Comparison of ENCODE assay signal across 8 cellular contexts in the genomic region with DNA sequence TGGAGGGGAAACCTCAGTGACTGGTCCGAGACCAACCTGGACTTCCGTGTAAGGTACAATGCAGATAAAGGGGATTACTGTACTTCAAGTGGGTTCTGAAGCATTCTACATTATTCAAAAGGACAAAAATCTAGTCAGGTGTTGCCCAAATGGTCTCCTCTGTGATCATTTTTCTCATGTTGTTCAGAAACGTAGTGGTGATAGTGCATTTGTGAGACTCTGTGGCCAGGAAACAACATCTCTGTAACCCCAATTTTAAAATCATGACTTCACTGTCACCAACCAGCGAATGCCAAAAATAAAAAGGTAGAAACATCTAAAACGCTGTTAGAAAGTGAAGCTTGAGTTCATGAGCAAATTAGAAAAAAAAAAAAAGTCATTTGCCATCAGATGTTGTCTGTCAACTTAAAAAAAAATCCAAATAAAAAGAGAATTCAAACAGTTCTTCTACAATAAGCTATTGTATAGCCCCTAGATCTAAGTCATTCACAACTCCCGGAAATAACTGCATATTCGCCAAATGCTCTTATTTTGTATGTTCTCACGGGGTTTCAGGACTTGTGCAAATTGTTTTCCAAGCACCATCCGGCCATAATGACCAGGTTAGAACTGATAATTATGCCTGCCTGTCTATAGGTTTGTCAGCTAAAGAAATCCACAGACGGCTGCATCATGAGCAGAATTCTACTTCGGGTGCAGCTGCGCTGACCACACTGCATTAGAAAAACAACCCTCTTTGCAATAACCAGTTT.
DNase-seq lines count a peak whose midpoint lies in the region; ATAC-seq and TF ChIP-seq lines count a peak whose summit lies in the region.

No MANE protein-coding gene starts in this region.

- peak; percentile 62 for ATAC-seq in GM21619 (IDR thresholded peaks at IDR 0.05; ENCODE audit: unreplicated experiment)

- H3K27me3 ChIP-seq in Karpas-422 (ENCODE audit: low read length) = no peaks in the 10 kb centered on the region
- H3K27me3 ChIP-seq in tibial artery = no peaks in the 10 kb centered on the region

- TF ChIP-seq CTCF in GM12875 (IDR thresholded peaks at IDR 0.05; ENCODE audit: borderline replicate concordance, insufficient read depth, low read depth, low read length) (no peak), tibial artery (IDR thresholded peaks at IDR 0.05) (no peak)

- H3K79me2 ChIP-seq in Karpas-422 (ENCODE audit: low read length) = no peaks in the 10 kb centered on the region

- H3K9ac ChIP-seq in Karpas-422 (ENCODE audit: low read length) = no peak overlapping the region

- peak overlapping the region; percentile 24 for H3K4me3 ChIP-seq in GM12875 (ENCODE audit: low read depth, low read length)
- H3K4me3 ChIP-seq in Karpas-422 (ENCODE audit: low read length) = no peak overlapping the region
- no peak overlapping the region for H3K4me3 ChIP-seq in tibial artery

- intact Hi-C loops in tibial artery (cut with DNase I; ENCODE audit: low total_unique reads) = no loop called here

- no peak overlapping the region for H3K4me2 ChIP-seq in Karpas-422 (ENCODE audit: low read depth, low read length, poor library complexity, severe bottlenecking)

- 0 out of 2 replicates have a peak overlapping the region, but pooled peaks have one; percentile 52 for H2AFZ ChIP-seq in Karpas-422 (ENCODE audit: low read length)

- H3K27ac ChIP-seq in Karpas-422 (ENCODE audit: low read length) (no peak overlapping the region), tibial artery (no peak overlapping the region)

- H3K4me1 ChIP-seq in Karpas-422 (ENCODE audit: low read length) (no peaks in the 10 kb centered on the region), tibial artery (peaks cover 0 to 15% (median 2%) of the 10 kb centered on the region in 4 donors)

- H3K36me3 ChIP-seq in Karpas-422 (ENCODE audit: insufficient read depth, low read length) = no peaks in the 10 kb centered on the region
- H3K36me3 ChIP-seq in tibial artery = no peaks in the 10 kb centered on the region

- H3K9me2 ChIP-seq in Karpas-422 (replicated peaks; ENCODE audit: insufficient read depth, low read length) = no peaks in the 10 kb centered on the region

- H3K9me3 ChIP-seq in Karpas-422 (ENCODE audit: low read length) (no peaks in the 10 kb centered on the region), tibial artery (no peaks in the 10 kb centered on the region)

- DNase-seq in Karpas-422 = no peak
- DNase-seq in inferior parietal cortex (ENCODE audit: extremely low spot score) = peak; percentile 37
- DNase-seq in NCI-H2029 treated with DMSO at 0.1 percent for 48 hours (lab: John Stamatoyannopoulos, UW) = no peak
- no peak for DNase-seq in NCI-H2196 treated with DMSO at 0.1 percent for 48 hours (lab: John Stamatoyannopoulos, UW; ENCODE audit: unreplicated experiment)
- DNase-seq in H4 (ENCODE audit: low spot score) = no peak
- no peak for DNase-seq in tibial artery

- no peaks in the 10 kb centered on the region for H4K20me1 ChIP-seq in Karpas-422 (ENCODE audit: insufficient read depth, low read depth, low read length)
